9 cellular contexts compared by ENCODE assay signal in genomic region chr15:49832421-49832980, GRCh38.
DNase-seq lines count a peak whose midpoint lies in the region; ATAC-seq and TF ChIP-seq lines count a peak whose summit lies in the region.
"Had no signal": no experiment of that assay in that cellular context is flagged by ENCODE, and none has a peak within 500 bp of the region (broad histone marks: within the 10 kb centered on the region; RNA-seq: fewer than 3 reads in every experiment).

No MANE protein-coding gene starts in this region.

- peak; percentile 8 for DNase-seq in GM23248
- DNase-seq in NCI-H460 (ENCODE audit: extremely low read depth, low read depth): peak; percentile 99
- DNase-seq in endodermal cell: peak; percentile 85
- DNase-seq: lower lobe of right lung, NCI-H1105 had no signal

- peaks cover 14% of the 10 kb centered on the region for H3K9me3 Mint-ChIP-seq in endodermal cell

- H3K4me1 ChIP-seq in GM23248 (ENCODE audit: insufficient read depth): peaks cover 27% of the 10 kb centered on the region
- H3K4me1 ChIP-seq in endodermal cell (ENCODE audit: control insufficient read depth, insufficient read depth, low read length): no peaks in the 10 kb centered on the region
- peaks cover 0 to 6% of the 10 kb centered on the region in 2 experiments for H3K4me1 ChIP-seq in neutrophil (ENCODE audit: control insufficient read depth in 1 of 2, insufficient read depth in 1 of 2, low read depth in 1 of 2, low read length in 1 of 2)
- H3K4me1 ChIP-seq: lower lobe of right lung had no signal

- no peaks in the 10 kb centered on the region for H3K27me3 Mint-ChIP-seq in endodermal cell (ENCODE audit: insufficient read depth)

- H3F3A ChIP-seq in GM23248 (ENCODE audit: insufficient read depth): peaks cover 21% of the 10 kb centered on the region

- ATAC-seq in GM18517 (IDR thresholded peaks at IDR 0.05; ENCODE audit: unreplicated experiment) (no peak), GM21526 (IDR thresholded peaks at IDR 0.05; ENCODE audit: low FRiP score, unreplicated experiment) (no peak), GM18907 (IDR thresholded peaks at IDR 0.05; ENCODE audit: unreplicated experiment) (no peak)

- no peaks in the 10 kb centered on the region for H4K20me1 ChIP-seq in GM23248 (ENCODE audit: insufficient read depth)

- TF ChIP-seq CTCF in endodermal cell (conservative IDR thresholded peaks at IDR 0.05) (peak; percentile 84), neutrophil (IDR thresholded peaks at IDR 0.05) (no peak)

- H3K36me3 Mint-ChIP-seq in endodermal cell (ENCODE audit: low read depth): no peaks in the 10 kb centered on the region

- H3K4me3 ChIP-seq in GM23248 (no peak overlapping the region), endodermal cell (ENCODE audit: low read length) (no peak overlapping the region), neutrophil (ENCODE audit: low read depth in 1 of 2, low read length in 1 of 2) (no peak overlapping the region)
- H3K4me3 ChIP-seq: lower lobe of right lung had no signal

- H3K27ac Mint-ChIP-seq in endodermal cell: no peak overlapping the region

- H2AFZ ChIP-seq in GM23248: no peak overlapping the region

- H3K4me1 Mint-ChIP-seq in endodermal cell: peaks cover 2% of the 10 kb centered on the region

- peak overlapping the region; percentile 18 for H3K4me2 ChIP-seq in GM23248 (ENCODE audit: unreplicated experiment)

- peak overlapping the region; percentile 61; the same call in 1 of the 2 replicates for H3K9ac ChIP-seq in GM23248
- H3K9ac ChIP-seq in endodermal cell (ENCODE audit: extremely low read depth, low read length, poor library complexity, severe bottlenecking): no peak overlapping the region

- no peaks in the 10 kb centered on the region for H3K27me3 ChIP-seq in GM23248 (replicated peaks; ENCODE audit: insufficient read depth)
- no peaks in the 10 kb centered on the region for H3K27me3 ChIP-seq in endodermal cell (ENCODE audit: control insufficient read depth, insufficient read depth, low read length, poor library complexity, severe bottlenecking)
- H3K27me3 ChIP-seq in neutrophil: no peaks in the 10 kb centered on the region

- WGBS in GM23248 (ENCODE audit: low coverage in 1 of 2, low lambda C conversion rate in 2 of 2, missing lambda C conversion rate in 2 of 2), 2 experiments: 80 to 82% methylated on average over 10 of the region's 10 CpGs
- 53 to 62% methylated on average over 8 to 10 of the region's 10 CpGs for WGBS in endodermal cell (ENCODE audit: insufficient coverage in 1 of 2, insufficient read length in 1 of 2), 2 experiments

- H3K27ac ChIP-seq in GM23248 (peak overlapping the region; percentile 90), endodermal cell (ENCODE audit: low read depth, low read length) (no peak overlapping the region), neutrophil (peak overlapping the region; percentile 43)
- H3K27ac ChIP-seq: lower lobe of right lung had no signal

- H3K79me2 ChIP-seq in GM23248 (ENCODE audit: insufficient read depth): no peaks in the 10 kb centered on the region

- H3K9me3 ChIP-seq in GM23248 (ENCODE audit: low read depth) (no peaks in the 10 kb centered on the region), endodermal cell (ENCODE audit: control insufficient read depth, low read length) (peaks cover 7% of the 10 kb centered on the region), neutrophil (no peaks in the 10 kb centered on the region)
- H3K9me3 ChIP-seq: lower lobe of right lung had no signal

- H3K36me3 ChIP-seq in GM23248 (ENCODE audit: low read depth): no peaks in the 10 kb centered on the region
- no peaks in the 10 kb centered on the region for H3K36me3 ChIP-seq in endodermal cell (ENCODE audit: control insufficient read depth, insufficient read depth, low read length)
- no peaks in the 10 kb centered on the region for H3K36me3 ChIP-seq in neutrophil
- H3K36me3 ChIP-seq: lower lobe of right lung had no signal

- no peaks in the 10 kb centered on the region for H3K9me2 ChIP-seq in GM23248 (ENCODE audit: insufficient read depth)

- no peak overlapping the region for H3K4me3 Mint-ChIP-seq in endodermal cell

- in situ Hi-C loops in GM23248 (cut with MboI): no loop called here

Comparison
In these comparisons a context has a peak if more than half of its experiments do, and no peak if none do; other contexts are left out.
1. DNase-seq: peak in every context shown above with its lines; median percentile 99 in NCI-H460; 85 in endodermal cell; 8 in GM23248.